Comparison of ENCODE assay signal across 17 cellular contexts in the genomic region with DNA sequence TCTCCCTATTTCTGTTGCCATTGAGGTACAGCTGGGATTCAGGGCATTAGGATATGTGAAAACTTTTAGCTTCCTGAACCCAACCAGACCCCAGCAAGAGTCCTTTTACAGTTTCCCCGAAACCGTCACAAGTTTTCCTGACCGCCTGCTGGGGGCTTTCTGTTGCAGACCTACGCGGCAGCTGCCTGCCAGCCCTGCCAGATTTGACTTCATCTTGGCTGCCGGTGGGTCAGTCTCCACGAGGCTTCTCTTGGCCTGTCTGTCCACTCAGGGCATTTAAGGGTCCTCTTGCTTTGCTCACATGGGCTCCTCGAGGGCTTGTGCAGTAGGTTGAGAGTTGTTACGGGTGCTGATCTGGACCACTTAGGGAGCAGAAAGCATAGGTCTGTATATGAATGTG.
"Had no signal": no experiment of that assay in that cellular context is flagged by ENCODE, and none has a peak within 500 bp of the region (broad histone marks: within the 10 kb centered on the region; RNA-seq: fewer than 3 reads in every experiment).

No MANE protein-coding gene starts in this region.

- DNase-seq: activated CD4-positive, alpha-beta T cell treated with anti-CD3 and anti-CD28 coated beads for 36 hours; activated CD8-positive, alpha-beta T cell treated with anti-CD3 and anti-CD28 coated beads, Interleukin-2, amount 10 ng/mL, durations not matched to agents 7 days and 5 days; activated naive CD4-positive, alpha-beta T cell; activated naive CD8-positive, alpha-beta T cell treated with anti-CD3 and anti-CD28 coated beads, Interleukin-2, amount 50 U/mL, for 24 hours; effector CD8-positive, alpha-beta T cell; immature natural killer cell; left colon; natural killer cell; psoas muscle; stimulated activated CD4-positive, alpha-beta T cell treated with anti-CD3 and anti-CD28 coated beads, Interleukin-12 subunit alpha, Interleukin-12 subunit beta, amount 100 ng/mL, for 4 hours; T1000 had no signal

- H3K27me3 ChIP-seq: ascending aorta, hepatocyte, vagina had no signal

- H2AFZ ChIP-seq: hepatocyte had no signal

- ATAC-seq: activated CD4-positive, alpha-beta T cell treated with anti-CD3 and anti-CD28 coated beads for 36 hours; activated CD8-positive, alpha-beta T cell treated with anti-CD3 and anti-CD28 coated beads, Interleukin-2, amount 10 ng/mL, durations not matched to agents 7 days and 5 days; activated naive CD8-positive, alpha-beta T cell treated with anti-CD3 and anti-CD28 coated beads, Interleukin-2, amount 50 U/mL, for 24 hours; left colon; psoas muscle; sciatic nerve had no signal

- H3K36me3 ChIP-seq: thoracic aorta, vagina had no signal

- H3K9me3 ChIP-seq: ascending aorta, psoas muscle, thoracic aorta, vagina had no signal

- H3K4me3 ChIP-seq: ascending aorta, hepatocyte, psoas muscle, thoracic aorta, vagina had no signal

- FAIRE-seq: colon had no signal

- H3K4me2 ChIP-seq: hepatocyte had no signal

- H3K27ac ChIP-seq: hepatocyte, psoas muscle, thoracic aorta, vagina had no signal
